1 cellular context compared by ENCODE assay signal in the genomic region with DNA sequence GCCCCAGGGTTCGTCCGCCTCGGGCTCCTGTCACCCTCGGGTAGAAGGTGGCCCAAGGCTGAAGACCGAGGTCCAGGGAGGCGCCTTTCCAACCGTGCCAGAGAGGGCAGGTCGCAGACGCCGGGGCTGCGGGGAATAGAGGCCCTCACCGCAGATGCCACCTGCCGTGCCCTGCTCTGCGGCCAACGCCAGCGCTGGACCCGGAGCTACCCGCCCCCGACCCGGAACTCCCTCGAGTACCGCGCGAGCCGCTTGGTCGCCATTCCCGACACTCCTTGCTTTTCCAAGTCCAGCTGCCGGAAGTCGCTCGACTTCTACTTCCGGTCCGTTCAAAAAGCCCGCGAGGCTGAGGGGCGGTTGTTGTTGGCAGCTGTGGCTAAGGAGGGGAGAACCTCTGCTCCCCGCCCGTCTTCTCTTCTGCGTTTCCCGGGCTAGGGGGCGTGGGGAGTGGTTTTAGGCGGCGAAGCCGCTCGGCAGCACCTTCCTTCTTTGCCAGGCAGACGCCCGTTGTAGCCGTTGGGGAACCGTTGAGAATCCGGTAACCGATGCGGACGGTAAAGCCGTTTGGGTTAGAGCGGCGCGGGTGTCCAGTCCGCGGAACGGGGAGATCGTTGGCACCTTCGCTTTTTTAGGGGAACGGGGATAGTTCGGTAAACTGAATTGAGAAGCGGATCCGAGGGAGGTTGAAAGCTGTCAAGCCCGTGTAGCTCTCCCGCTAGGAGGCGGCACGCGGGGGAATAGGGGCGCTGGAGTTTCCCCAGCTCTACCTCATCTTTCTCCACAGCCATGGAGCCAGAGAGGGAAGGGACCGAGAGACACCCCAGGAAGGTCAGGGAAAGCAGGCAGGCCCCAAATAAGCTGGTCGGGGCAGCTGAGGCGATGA.
TF ChIP-seq lines count a peak whose summit lies in the region.

A gene with protein sequence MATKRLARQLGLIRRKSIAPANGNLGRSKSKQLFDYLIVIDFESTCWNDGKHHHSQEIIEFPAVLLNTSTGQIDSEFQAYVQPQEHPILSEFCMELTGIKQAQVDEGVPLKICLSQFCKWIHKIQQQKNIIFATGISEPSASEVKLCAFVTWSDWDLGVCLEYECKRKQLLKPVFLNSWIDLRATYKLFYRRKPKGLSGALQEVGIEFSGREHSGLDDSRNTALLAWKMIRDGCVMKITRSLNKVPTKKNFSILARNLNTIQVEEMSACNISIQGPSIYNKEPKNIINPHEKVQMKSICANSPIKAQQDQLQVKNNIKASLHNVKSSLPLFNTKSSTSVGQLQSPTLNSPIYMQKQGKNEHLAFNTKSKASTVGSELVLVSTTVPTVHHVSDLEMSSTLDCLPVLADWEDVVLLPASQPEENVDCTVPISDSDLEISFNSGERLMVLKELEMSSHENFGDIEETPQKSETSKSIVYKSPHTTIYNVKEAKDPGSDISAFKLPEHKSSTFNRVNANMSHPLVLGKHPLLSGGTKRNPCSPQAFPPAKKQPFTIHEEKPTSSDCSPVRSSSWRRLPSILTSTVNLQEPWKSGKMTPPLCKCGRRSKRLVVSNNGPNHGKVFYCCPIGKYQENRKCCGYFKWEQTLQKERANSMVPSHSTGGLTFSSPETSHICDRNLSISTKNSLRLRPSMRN (minus strand): TSS at position 305 of the 883 bp plus-strand sequence. CDS start 42 bp downstream, at position 263.
A gene with protein sequence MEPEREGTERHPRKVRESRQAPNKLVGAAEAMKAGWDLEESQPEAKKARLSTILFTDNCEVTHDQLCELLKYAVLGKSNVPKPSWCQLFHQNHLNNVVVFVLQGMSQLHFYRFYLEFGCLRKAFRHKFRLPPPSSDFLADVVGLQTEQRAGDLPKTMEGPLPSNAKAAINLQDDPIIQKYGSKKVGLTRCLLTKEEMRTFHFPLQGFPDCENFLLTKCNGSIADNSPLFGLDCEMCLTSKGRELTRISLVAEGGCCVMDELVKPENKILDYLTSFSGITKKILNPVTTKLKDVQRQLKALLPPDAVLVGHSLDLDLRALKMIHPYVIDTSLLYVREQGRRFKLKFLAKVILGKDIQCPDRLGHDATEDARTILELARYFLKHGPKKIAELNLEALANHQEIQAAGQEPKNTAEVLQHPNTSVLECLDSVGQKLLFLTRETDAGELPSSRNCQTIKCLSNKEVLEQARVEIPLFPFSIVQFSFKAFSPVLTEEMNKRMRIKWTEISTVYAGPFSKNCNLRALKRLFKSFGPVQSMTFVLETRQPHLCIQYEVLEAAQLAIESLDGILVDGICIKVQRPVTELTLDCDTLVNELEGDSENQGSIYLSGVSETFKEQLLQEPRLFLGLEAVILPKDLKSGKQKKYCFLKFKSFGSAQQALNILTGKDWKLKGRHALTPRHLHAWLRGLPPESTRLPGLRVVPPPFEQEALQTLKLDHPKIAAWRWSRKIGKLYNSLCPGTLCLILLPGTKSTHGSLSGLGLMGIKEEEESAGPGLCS (plus strand): TSS at position 360 of the 883 bp plus-strand sequence. CDS start 427 bp downstream, at position 787.

TF ChIP-seq in K562, 482 proteins besides CTCF, POLR2A, EP300 and RAD21 (continued from another document and continues in another):
- TF ChIP-seq SRF (CRISPR knock-in tag; IDR thresholded peaks at IDR 0.05) (peak in 1 of 2 experiments; percentile 69; a peak in 1 of 4 replicates), RBBP5 (IDR thresholded peaks at IDR 0.05; ENCODE audit: borderline replicate concordance, insufficient read depth, low read length, poor library complexity, severe bottlenecking) (peak; percentile 97), MTA2 (IDR thresholded peaks at IDR 0.05; ENCODE audit: low read depth) (0 out of 2 replicates have a peak, but pooled peaks have one; percentile 15), TCF7L2 (IDR thresholded peaks at IDR 0.05; ENCODE audit: low read depth, low read length) (no peak), NR1H2 (CRISPR knock-in tag; IDR thresholded peaks at IDR 0.05) (no peak), BACH1 (tag; IDR thresholded peaks at IDR 0.05) (no peak), ZKSCAN1 (IDR thresholded peaks at IDR 0.05; ENCODE audit: low read depth, low read length) (no peak; the same call in 1 of the 2 replicates), ZFPM2 (CRISPR knock-in tag; IDR thresholded peaks at IDR 0.05) (no peak), GATA2 (CRISPR knock-in tag; IDR thresholded peaks at IDR 0.05) (no peak), POLR2B (IDR thresholded peaks at IDR 0.05; ENCODE audit: low read depth, partially characterized antibody) (peak; percentile 94), ETV6 (IDR thresholded peaks at IDR 0.05; ENCODE audit: borderline replicate concordance in 1 of 2, low read depth in 2 of 2, low read length in 1 of 2) (peak in 1 of 2 experiments; percentile 57; a peak in 1 of 4 replicates), ETV6 (CRISPR knock-in tag; IDR thresholded peaks at IDR 0.05; ENCODE audit: borderline replicate concordance) (no peak), ZNF79 (CRISPR knock-in tag; IDR thresholded peaks at IDR 0.05; ENCODE audit: low read depth) (no peak), TCFL5 (CRISPR knock-in tag; conservative IDR thresholded peaks at IDR 0.05) (no peak), CHD1 (IDR thresholded peaks at IDR 0.05; ENCODE audit: low read length) (no peak), ILK (tag; IDR thresholded peaks at IDR 0.05; ENCODE audit: borderline replicate concordance, low read depth) (no peak), SOX6 (IDR thresholded peaks at IDR 0.05) (no peak), TGIF2 (CRISPR knock-in tag; IDR thresholded peaks at IDR 0.05) (peak; percentile 93; the same call in 1 of the 2 replicates), BRF1 (IDR thresholded peaks at IDR 0.05; ENCODE audit: borderline replicate concordance, extremely low read depth, insufficient read length) (no peak), SMARCE1 (IDR thresholded peaks at IDR 0.05) (0 out of 2 replicates have a peak, but pooled peaks have one; percentile 34)
- TF ChIP-seq, protein P1, sequence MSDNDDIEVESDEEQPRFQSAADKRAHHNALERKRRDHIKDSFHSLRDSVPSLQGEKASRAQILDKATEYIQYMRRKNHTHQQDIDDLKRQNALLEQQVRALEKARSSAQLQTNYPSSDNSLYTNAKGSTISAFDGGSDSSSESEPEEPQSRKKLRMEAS (CRISPR knock-in tag; IDR thresholded peaks at IDR 0.05): peak; percentile 25; the same call in 1 of the 2 replicates
- TF ChIP-seq, protein P2, sequence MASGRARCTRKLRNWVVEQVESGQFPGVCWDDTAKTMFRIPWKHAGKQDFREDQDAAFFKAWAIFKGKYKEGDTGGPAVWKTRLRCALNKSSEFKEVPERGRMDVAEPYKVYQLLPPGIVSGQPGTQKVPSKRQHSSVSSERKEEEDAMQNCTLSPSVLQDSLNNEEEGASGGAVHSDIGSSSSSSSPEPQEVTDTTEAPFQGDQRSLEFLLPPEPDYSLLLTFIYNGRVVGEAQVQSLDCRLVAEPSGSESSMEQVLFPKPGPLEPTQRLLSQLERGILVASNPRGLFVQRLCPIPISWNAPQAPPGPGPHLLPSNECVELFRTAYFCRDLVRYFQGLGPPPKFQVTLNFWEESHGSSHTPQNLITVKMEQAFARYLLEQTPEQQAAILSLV (tag; IDR thresholded peaks at IDR 0.05): no peak
- TF ChIP-seq, protein P3, sequence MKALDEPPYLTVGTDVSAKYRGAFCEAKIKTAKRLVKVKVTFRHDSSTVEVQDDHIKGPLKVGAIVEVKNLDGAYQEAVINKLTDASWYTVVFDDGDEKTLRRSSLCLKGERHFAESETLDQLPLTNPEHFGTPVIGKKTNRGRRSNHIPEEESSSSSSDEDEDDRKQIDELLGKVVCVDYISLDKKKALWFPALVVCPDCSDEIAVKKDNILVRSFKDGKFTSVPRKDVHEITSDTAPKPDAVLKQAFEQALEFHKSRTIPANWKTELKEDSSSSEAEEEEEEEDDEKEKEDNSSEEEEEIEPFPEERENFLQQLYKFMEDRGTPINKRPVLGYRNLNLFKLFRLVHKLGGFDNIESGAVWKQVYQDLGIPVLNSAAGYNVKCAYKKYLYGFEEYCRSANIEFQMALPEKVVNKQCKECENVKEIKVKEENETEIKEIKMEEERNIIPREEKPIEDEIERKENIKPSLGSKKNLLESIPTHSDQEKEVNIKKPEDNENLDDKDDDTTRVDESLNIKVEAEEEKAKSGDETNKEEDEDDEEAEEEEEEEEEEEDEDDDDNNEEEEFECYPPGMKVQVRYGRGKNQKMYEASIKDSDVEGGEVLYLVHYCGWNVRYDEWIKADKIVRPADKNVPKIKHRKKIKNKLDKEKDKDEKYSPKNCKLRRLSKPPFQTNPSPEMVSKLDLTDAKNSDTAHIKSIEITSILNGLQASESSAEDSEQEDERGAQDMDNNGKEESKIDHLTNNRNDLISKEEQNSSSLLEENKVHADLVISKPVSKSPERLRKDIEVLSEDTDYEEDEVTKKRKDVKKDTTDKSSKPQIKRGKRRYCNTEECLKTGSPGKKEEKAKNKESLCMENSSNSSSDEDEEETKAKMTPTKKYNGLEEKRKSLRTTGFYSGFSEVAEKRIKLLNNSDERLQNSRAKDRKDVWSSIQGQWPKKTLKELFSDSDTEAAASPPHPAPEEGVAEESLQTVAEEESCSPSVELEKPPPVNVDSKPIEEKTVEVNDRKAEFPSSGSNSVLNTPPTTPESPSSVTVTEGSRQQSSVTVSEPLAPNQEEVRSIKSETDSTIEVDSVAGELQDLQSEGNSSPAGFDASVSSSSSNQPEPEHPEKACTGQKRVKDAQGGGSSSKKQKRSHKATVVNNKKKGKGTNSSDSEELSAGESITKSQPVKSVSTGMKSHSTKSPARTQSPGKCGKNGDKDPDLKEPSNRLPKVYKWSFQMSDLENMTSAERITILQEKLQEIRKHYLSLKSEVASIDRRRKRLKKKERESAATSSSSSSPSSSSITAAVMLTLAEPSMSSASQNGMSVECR (CRISPR knock-in tag; IDR thresholded peaks at IDR 0.05): peak; percentile 98
- TF ChIP-seq, protein P4, sequence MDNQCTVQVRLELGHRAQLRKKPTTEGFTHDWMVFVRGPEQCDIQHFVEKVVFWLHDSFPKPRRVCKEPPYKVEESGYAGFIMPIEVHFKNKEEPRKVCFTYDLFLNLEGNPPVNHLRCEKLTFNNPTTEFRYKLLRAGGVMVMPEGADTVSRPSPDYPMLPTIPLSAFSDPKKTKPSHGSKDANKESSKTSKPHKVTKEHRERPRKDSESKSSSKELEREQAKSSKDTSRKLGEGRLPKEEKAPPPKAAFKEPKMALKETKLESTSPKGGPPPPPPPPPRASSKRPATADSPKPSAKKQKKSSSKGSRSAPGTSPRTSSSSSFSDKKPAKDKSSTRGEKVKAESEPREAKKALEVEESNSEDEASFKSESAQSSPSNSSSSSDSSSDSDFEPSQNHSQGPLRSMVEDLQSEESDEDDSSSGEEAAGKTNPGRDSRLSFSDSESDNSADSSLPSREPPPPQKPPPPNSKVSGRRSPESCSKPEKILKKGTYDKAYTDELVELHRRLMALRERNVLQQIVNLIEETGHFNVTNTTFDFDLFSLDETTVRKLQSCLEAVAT (IDR thresholded peaks at IDR 0.05): peak; percentile 61 to 82; a peak in 2 of 4 replicates
- TF ChIP-seq, protein P5, sequence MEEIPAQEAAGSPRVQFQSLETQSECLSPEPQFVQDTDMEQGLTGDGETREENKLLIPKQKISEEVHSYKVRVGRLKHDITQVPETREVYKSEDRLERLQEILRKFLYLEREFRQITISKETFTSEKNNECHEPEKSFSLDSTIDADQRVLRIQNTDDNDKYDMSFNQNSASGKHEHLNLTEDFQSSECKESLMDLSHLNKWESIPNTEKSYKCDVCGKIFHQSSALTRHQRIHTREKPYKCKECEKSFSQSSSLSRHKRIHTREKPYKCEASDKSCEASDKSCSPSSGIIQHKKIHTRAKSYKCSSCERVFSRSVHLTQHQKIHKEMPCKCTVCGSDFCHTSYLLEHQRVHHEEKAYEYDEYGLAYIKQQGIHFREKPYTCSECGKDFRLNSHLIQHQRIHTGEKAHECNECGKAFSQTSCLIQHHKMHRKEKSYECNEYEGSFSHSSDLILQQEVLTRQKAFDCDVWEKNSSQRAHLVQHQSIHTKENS (CRISPR knock-in tag; IDR thresholded peaks at IDR 0.05): no peak
- TF ChIP-seq, protein P6, sequence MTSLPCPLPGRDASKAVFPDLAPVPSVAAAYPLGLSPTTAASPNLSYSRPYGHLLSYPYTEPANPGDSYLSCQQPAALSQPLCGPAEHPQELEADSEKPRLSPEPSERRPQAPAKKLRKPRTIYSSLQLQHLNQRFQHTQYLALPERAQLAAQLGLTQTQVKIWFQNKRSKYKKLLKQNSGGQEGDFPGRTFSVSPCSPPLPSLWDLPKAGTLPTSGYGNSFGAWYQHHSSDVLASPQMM (CRISPR knock-in tag; IDR thresholded peaks at IDR 0.05): no peak
- TF ChIP-seq, protein P7, sequence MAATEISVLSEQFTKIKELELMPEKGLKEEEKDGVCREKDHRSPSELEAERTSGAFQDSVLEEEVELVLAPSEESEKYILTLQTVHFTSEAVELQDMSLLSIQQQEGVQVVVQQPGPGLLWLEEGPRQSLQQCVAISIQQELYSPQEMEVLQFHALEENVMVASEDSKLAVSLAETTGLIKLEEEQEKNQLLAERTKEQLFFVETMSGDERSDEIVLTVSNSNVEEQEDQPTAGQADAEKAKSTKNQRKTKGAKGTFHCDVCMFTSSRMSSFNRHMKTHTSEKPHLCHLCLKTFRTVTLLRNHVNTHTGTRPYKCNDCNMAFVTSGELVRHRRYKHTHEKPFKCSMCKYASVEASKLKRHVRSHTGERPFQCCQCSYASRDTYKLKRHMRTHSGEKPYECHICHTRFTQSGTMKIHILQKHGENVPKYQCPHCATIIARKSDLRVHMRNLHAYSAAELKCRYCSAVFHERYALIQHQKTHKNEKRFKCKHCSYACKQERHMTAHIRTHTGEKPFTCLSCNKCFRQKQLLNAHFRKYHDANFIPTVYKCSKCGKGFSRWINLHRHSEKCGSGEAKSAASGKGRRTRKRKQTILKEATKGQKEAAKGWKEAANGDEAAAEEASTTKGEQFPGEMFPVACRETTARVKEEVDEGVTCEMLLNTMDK (IDR thresholded peaks at IDR 0.05; ENCODE audit: borderline replicate concordance, insufficient read depth, low read depth, low read length, poor library complexity, severe bottlenecking): peak; percentile 74
